ENCODE assay signal across 1 cellular context in genomic region chr22:35328472-35328885, GRCh38.
TF ChIP-seq lines count a peak whose summit lies in the region.

No MANE protein-coding gene starts in this region.

TF ChIP-seq in HepG2, 621 proteins besides CTCF, POLR2A, EP300 and RAD21 (continued from another document and continues in another):
- TF ChIP-seq MNT (IDR thresholded peaks at IDR 0.05) (peak; percentile 75), CREB3 (CRISPR knock-in tag; IDR thresholded peaks at IDR 0.05) (no peak; the same call in 1 of the 2 replicates), HCFC1 (IDR thresholded peaks at IDR 0.05; ENCODE audit: low read depth, low read length) (peak; percentile 13; the same call in 1 of the 2 replicates), THAP11 (CRISPR knock-in tag; IDR thresholded peaks at IDR 0.05) (peak; percentile 84), RNF2 (conservative IDR thresholded peaks at IDR 0.05; ENCODE audit: low read depth) (no peak), MATR3 (CRISPR knock-in tag; IDR thresholded peaks at IDR 0.05) (no peak), TBP (CRISPR knock-in tag; IDR thresholded peaks at IDR 0.05) (no peak), NFE2L2 (IDR thresholded peaks at IDR 0.05; ENCODE audit: low read length) (no peak), ZNF431 (CRISPR knock-in tag; IDR thresholded peaks at IDR 0.05; ENCODE audit: borderline replicate concordance, low read depth) (peak; percentile 85; the same call in 1 of the 2 replicates), SMAD1 (CRISPR knock-in tag; IDR thresholded peaks at IDR 0.05; ENCODE audit: borderline replicate concordance, low read depth) (peak; percentile 38; the same call in 1 of the 2 replicates), ZBTB26 (CRISPR knock-in tag; IDR thresholded peaks at IDR 0.05; ENCODE audit: borderline replicate concordance) (peak; percentile 85; the same call in 1 of the 2 replicates), NFE2 (CRISPR knock-in tag; IDR thresholded peaks at IDR 0.05) (no peak), PRPF4 (IDR thresholded peaks at IDR 0.05; ENCODE audit: low read depth, low read length, poor library complexity, severe bottlenecking) (no peak), RXRA (CRISPR knock-in tag; IDR thresholded peaks at IDR 0.05) (peak; percentile 98), NR2F6 (IDR thresholded peaks at IDR 0.05) (peak; percentile 90), NR2F6 (CRISPR knock-in tag; IDR thresholded peaks at IDR 0.05) (peak; percentile 98), ZBTB37 (CRISPR knock-in tag; IDR thresholded peaks at IDR 0.05) (peak; percentile 94), UBTF (CRISPR knock-in tag; IDR thresholded peaks at IDR 0.05) (peak; percentile 91), ZNF441 (CRISPR knock-in tag; IDR thresholded peaks at IDR 0.05; ENCODE audit: borderline replicate concordance) (peak; percentile 76; the same call in 1 of the 2 replicates), YEATS2 (CRISPR knock-in tag; IDR thresholded peaks at IDR 0.05; ENCODE audit: borderline replicate concordance) (peak; percentile 76; the same call in 1 of the 2 replicates), ZNF136 (CRISPR knock-in tag; IDR thresholded peaks at IDR 0.05; ENCODE audit: low read depth) (0 out of 2 replicates have a peak, but pooled peaks have one; percentile 79), ZBTB38 (CRISPR knock-in tag; IDR thresholded peaks at IDR 0.05) (peak; percentile 82), SSRP1 (CRISPR knock-in tag; IDR thresholded peaks at IDR 0.05) (no peak), MAFG (CRISPR knock-in tag; IDR thresholded peaks at IDR 0.05) (no peak), STAT6 (CRISPR knock-in tag; IDR thresholded peaks at IDR 0.05; ENCODE audit: borderline replicate concordance) (peak; percentile 92), THAP7 (CRISPR knock-in tag; IDR thresholded peaks at IDR 0.05) (no peak), KAT7 (CRISPR knock-in tag; IDR thresholded peaks at IDR 0.05; ENCODE audit: borderline replicate concordance) (no peak), KDM2A (CRISPR knock-in tag; IDR thresholded peaks at IDR 0.05; ENCODE audit: borderline replicate concordance, low read depth) (peak; percentile 96), ZNF235 (CRISPR knock-in tag; IDR thresholded peaks at IDR 0.05; ENCODE audit: borderline replicate concordance) (no peak), ZNF576 (CRISPR knock-in tag; IDR thresholded peaks at IDR 0.05) (no peak), TBX3 (IDR thresholded peaks at IDR 0.05; ENCODE audit: borderline replicate concordance) (peak; percentile 64; the same call in 1 of the 2 replicates), SKI (IDR thresholded peaks at IDR 0.05; ENCODE audit: partially characterized antibody) (peak; percentile 86), ZNF768 (CRISPR knock-in tag; IDR thresholded peaks at IDR 0.05) (peak; percentile 48), NFIB (CRISPR knock-in tag; IDR thresholded peaks at IDR 0.05; ENCODE audit: borderline replicate concordance) (no peak), TERF1 (CRISPR knock-in tag; IDR thresholded peaks at IDR 0.05) (no peak), REL (CRISPR knock-in tag; conservative IDR thresholded peaks at IDR 0.05) (peak; percentile 78; the same call in 1 of the 2 replicates), ZNF30 (CRISPR knock-in tag; IDR thresholded peaks at IDR 0.05) (no peak), ZNF260 (CRISPR knock-in tag; IDR thresholded peaks at IDR 0.05; ENCODE audit: borderline replicate concordance, low read depth) (no peak), ARHGAP35 (CRISPR knock-in tag; IDR thresholded peaks at IDR 0.05; ENCODE audit: borderline replicate concordance) (peak; percentile 78), ZNF138 (CRISPR knock-in tag; IDR thresholded peaks at IDR 0.05; ENCODE audit: low read depth) (no peak), BATF2 (CRISPR knock-in tag; IDR thresholded peaks at IDR 0.05) (0 out of 2 replicates have a peak, but pooled peaks have one; percentile 24), ZNF773 (CRISPR knock-in tag; IDR thresholded peaks at IDR 0.05; ENCODE audit: borderline replicate concordance) (no peak), E2F1 (CRISPR knock-in tag; IDR thresholded peaks at IDR 0.05) (no peak), ZNF335 (CRISPR knock-in tag; IDR thresholded peaks at IDR 0.05) (peak; percentile 84), TFAP4 (IDR thresholded peaks at IDR 0.05; ENCODE audit: borderline replicate concordance, low read depth) (peak; percentile 92; the same call in 1 of the 2 replicates)
